Comparison of ENCODE assay signal across 11 cellular contexts in the genomic region with DNA sequence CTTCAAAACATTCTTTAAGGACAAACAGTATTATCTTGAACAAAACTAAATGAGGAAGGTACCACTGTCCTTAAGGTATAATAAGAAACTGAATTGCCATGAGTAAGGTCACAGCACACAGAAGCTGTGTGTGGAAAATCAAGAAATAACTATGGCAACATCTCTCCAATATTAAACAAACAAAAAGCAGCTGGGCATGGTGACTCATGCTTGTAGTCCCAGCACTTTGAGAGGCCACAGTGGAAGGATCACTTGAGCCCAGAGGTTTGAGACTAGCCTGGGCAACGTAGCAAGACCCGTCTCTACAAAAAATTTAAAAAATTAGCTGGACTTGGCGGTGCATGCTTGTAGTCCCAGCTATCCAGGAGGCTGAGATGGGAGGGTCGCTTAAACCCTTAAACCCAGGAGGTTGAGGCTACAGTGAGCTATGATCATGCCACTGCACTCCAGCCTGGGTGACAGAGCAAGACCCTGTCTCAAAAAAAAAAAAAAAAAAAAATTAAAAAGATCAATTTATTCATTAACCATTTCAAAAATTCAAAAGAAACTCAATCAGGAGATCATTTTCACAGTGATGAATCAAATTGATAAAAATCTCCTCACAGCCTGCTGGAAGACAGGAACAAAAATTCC.
A peak's percentile ranks its signal among the peaks of the same experiment; 100 is the strongest.
DNase-seq lines count a peak whose midpoint lies in the region; ATAC-seq, FAIRE-seq and TF ChIP-seq lines count a peak whose summit lies in the region.
"Had no signal": no experiment of that assay in that cellular context is flagged by ENCODE, and none has a peak within 500 bp of the region (broad histone marks: within the 10 kb centered on the region; RNA-seq: fewer than 3 reads in every experiment).

No MANE protein-coding gene starts in this region.

- no peak for TF ChIP-seq CTCF in GM12878 (IDR thresholded peaks at IDR 0.05 in 2 of 3, conservative IDR thresholded peaks at IDR 0.05 in 1 of 3; ENCODE audit: control insufficient read depth in 2 of 3, extremely low read depth in 1 of 3, insufficient read depth in 1 of 3, low read depth in 3 of 3, low read length in 3 of 3)

- no peak overlapping the region for H3K4me3 ChIP-seq in GM12878

- POLR2A ChIA-PET in GM12878 (lab: Charles Lee) = no interaction called here

- TF ChIP-seq EP300 in GM12878 (IDR thresholded peaks at IDR 0.05; ENCODE audit: borderline replicate concordance in 1 of 2, control insufficient read depth in 1 of 2, low read depth in 2 of 2, low read length in 2 of 2) = no peak

- H3K9me3 ChIP-seq in GM12878 (replicated peaks; ENCODE audit: control insufficient read depth, insufficient read depth, low read length) = no peaks in the 10 kb centered on the region

- H3K27me3 ChIP-seq in GM12878 (replicated peaks in 1 of 2; ENCODE audit: control insufficient read depth in 2 of 2, insufficient read depth in 2 of 2, low read length in 1 of 2) = no peaks in the 10 kb centered on the region

- H3K27ac ChIP-seq in GM12878 (ENCODE audit: control insufficient read depth, insufficient read depth) = no peak overlapping the region

- H4K20me1 ChIP-seq in GM12878 (ENCODE audit: control insufficient read depth, insufficient read depth) = no peaks in the 10 kb centered on the region

- peak; percentile 54 for ATAC-seq in GM12878
- ATAC-seq: effector memory CD8-positive, alpha-beta T cell had no signal

- RAD21 ChIA-PET in GM12878 (lab: Charles Lee; ENCODE audit: unreplicated experiment) = no interaction called here

- in situ Hi-C loops in ACHN (cut with HindIII; ENCODE audit: low pct_ligation_motif_present, low pct_unique_long_range_greater_than_20kb, low sequenced_read_pairs) (no loop called here), GM12878 (cut with MboI) (no loop called here), G401 (cut with HindIII; ENCODE audit: low sequenced_read_pairs) (no loop called here)

- H3K4me1 ChIP-seq in GM12878 (ENCODE audit: control insufficient read depth, insufficient read depth, low read length) = no peaks in the 10 kb centered on the region

- H3K4me2 ChIP-seq in GM12878 (ENCODE audit: control insufficient read depth, insufficient read depth) = no peak overlapping the region

- TF ChIP-seq POLR2A in GM12878 (IDR thresholded peaks at IDR 0.05; ENCODE audit: low read depth, low read length) = no peak

- BruUV-seq in GM12878 (replicated peaks; lab: Mats Ljungman, UMichigan) = no TSS peak

- WGBS in GM12878 (ENCODE audit: insufficient coverage, insufficient replicate concordance, low lambda C conversion rate, missing lambda C conversion rate) = 13% methylated on average over 4 of the region's 4 CpGs

- FAIRE-seq in GM12878 (lab: Jason Lieb, UNC) = no peak

- intact Hi-C loops in GM12878 (cut with micrococcal nuclease; ENCODE audit: unreplicated experiment) = no loop called here

- no peaks in the 10 kb centered on the region for H3K79me2 ChIP-seq in GM12878 (ENCODE audit: control insufficient read depth, insufficient read depth, low read length)

- no peak overlapping the region for H2AFZ ChIP-seq in GM12878 (ENCODE audit: control insufficient read depth, low read depth, low read length)

- CTCF ChIA-PET in GM12878 (lab: Yijun Ruan, JAX) = interaction anchor here (0.6 kb wide), 1 partner anchor 51 kb away, joined by 4 read pairs; no protein-coding TSS in a partner anchor

- H3K36me3 ChIP-seq in GM12878 (ENCODE audit: control insufficient read depth in 2 of 2, insufficient read depth in 2 of 2, low read length in 1 of 2) = no peaks in the 10 kb centered on the region

- SMC1A ChIA-PET in GM12878 (lab: Charles Lee; ENCODE audit: uncharacterized antibody, unreplicated experiment) = interaction anchor here (1.0 kb wide), 1 partner anchor 51 kb away, joined by 3 read pairs; no protein-coding TSS in a partner anchor

- no peak overlapping the region for H3K9ac ChIP-seq in GM12878 (ENCODE audit: control insufficient read depth, insufficient read depth, low read length)

- DNase-seq in ACHN (peak; percentile 80), M059J (ENCODE audit: low read depth) (peak; percentile 91), GM12878 (ENCODE audit: low read depth, low spot score) (no peak), kidney glomerular epithelial cell (lab: John Stamatoyannopoulos, UW) (peak; percentile 63), G401 (ENCODE audit: low spot score) (no peak), HK-2 (ENCODE audit: unreplicated experiment) (no peak), superior temporal gyrus (ENCODE audit: extremely low spot score) (no peak)
- DNase-seq in stimulated activated CD4-positive, alpha-beta T cell treated with anti-CD3 and anti-CD28 coated beads, Interleukin-2, amount 100 ng/mL, for 48 hours = no peak
- DNase-seq: activated CD4-positive, alpha-beta T cell treated with anti-CD3 and anti-CD28 coated beads for 1 hour; DMS79 treated with DMSO at 0.1 percent for 48 hours; effector memory CD8-positive, alpha-beta T cell had no signal

- TF ChIP-seq RAD21 in GM12878 (IDR thresholded peaks at IDR 0.05; ENCODE audit: insufficient read depth, low read depth, low read length) = no peak

TF ChIP-seq in GM12878, 131 proteins besides CTCF, POLR2A, EP300 and RAD21:
- TF ChIP-seq, protein P1, sequence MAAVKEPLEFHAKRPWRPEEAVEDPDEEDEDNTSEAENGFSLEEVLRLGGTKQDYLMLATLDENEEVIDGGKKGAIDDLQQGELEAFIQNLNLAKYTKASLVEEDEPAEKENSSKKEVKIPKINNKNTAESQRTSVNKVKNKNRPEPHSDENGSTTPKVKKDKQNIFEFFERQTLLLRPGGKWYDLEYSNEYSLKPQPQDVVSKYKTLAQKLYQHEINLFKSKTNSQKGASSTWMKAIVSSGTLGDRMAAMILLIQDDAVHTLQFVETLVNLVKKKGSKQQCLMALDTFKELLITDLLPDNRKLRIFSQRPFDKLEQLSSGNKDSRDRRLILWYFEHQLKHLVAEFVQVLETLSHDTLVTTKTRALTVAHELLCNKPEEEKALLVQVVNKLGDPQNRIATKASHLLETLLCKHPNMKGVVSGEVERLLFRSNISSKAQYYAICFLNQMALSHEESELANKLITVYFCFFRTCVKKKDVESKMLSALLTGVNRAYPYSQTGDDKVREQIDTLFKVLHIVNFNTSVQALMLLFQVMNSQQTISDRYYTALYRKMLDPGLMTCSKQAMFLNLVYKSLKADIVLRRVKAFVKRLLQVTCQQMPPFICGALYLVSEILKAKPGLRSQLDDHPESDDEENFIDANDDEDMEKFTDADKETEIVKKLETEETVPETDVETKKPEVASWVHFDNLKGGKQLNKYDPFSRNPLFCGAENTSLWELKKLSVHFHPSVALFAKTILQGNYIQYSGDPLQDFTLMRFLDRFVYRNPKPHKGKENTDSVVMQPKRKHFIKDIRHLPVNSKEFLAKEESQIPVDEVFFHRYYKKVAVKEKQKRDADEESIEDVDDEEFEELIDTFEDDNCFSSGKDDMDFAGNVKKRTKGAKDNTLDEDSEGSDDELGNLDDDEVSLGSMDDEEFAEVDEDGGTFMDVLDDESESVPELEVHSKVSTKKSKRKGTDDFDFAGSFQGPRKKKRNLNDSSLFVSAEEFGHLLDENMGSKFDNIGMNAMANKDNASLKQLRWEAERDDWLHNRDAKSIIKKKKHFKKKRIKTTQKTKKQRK (IDR thresholded peaks at IDR 0.05; ENCODE audit: low read depth, low read length) = no peak
- TF ChIP-seq, protein P2, sequence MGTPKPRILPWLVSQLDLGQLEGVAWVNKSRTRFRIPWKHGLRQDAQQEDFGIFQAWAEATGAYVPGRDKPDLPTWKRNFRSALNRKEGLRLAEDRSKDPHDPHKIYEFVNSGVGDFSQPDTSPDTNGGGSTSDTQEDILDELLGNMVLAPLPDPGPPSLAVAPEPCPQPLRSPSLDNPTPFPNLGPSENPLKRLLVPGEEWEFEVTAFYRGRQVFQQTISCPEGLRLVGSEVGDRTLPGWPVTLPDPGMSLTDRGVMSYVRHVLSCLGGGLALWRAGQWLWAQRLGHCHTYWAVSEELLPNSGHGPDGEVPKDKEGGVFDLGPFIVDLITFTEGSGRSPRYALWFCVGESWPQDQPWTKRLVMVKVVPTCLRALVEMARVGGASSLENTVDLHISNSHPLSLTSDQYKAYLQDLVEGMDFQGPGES (IDR thresholded peaks at IDR 0.05) = no peak
- TF ChIP-seq GABPA (IDR thresholded peaks at IDR 0.05; ENCODE audit: low read depth) = no peak
- TF ChIP-seq MEF2B (IDR thresholded peaks at IDR 0.05; ENCODE audit: partially characterized antibody, poor library complexity, severe bottlenecking) = no peak
- no peak for TF ChIP-seq CBFB (IDR thresholded peaks at IDR 0.05; ENCODE audit: low read depth)
- no peak for TF ChIP-seq MYB (IDR thresholded peaks at IDR 0.05; ENCODE audit: borderline replicate concordance, low read depth, low read length)
- TF ChIP-seq ETV6 (conservative IDR thresholded peaks at IDR 0.05 in 1 of 2, IDR thresholded peaks at IDR 0.05 in 1 of 2; ENCODE audit: borderline replicate concordance in 1 of 2, low read depth in 1 of 2) = no peak
- no peak for TF ChIP-seq NBN (IDR thresholded peaks at IDR 0.05)
- no peak for TF ChIP-seq STAT1 (conservative IDR thresholded peaks at IDR 0.05)
- TF ChIP-seq NFIC (IDR thresholded peaks at IDR 0.05; ENCODE audit: low read depth, low read length) = no peak
- TF ChIP-seq, protein P3, sequence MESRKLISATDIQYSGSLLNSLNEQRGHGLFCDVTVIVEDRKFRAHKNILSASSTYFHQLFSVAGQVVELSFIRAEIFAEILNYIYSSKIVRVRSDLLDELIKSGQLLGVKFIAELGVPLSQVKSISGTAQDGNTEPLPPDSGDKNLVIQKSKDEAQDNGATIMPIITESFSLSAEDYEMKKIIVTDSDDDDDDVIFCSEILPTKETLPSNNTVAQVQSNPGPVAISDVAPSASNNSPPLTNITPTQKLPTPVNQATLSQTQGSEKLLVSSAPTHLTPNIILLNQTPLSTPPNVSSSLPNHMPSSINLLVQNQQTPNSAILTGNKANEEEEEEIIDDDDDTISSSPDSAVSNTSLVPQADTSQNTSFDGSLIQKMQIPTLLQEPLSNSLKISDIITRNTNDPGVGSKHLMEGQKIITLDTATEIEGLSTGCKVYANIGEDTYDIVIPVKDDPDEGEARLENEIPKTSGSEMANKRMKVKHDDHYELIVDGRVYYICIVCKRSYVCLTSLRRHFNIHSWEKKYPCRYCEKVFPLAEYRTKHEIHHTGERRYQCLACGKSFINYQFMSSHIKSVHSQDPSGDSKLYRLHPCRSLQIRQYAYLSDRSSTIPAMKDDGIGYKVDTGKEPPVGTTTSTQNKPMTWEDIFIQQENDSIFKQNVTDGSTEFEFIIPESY (IDR thresholded peaks at IDR 0.05) = no peak
- TF ChIP-seq MTA2 (IDR thresholded peaks at IDR 0.05; ENCODE audit: low read depth) = no peak
- TF ChIP-seq SMC3 (IDR thresholded peaks at IDR 0.05; ENCODE audit: borderline replicate concordance, low read length) = no peak
- TF ChIP-seq TCF12 (IDR thresholded peaks at IDR 0.05; ENCODE audit: low read depth, low read length) = no peak
- TF ChIP-seq NR2C1 (IDR thresholded peaks at IDR 0.05) = no peak
- TF ChIP-seq YBX1 (IDR thresholded peaks at IDR 0.05) = no peak

Comparison
In these comparisons a context has a peak if more than half of its experiments do, and no peak if none do; other contexts are left out.
1. DNase-seq: peak in ACHN (single experiment), M059J (single experiment) and kidney glomerular epithelial cell (single experiment); none in GM12878 (single experiment), stimulated activated CD4-positive, alpha-beta T cell treated with anti-CD3 and anti-CD28 coated beads, Interleukin-2, amount 100 ng/mL, for 48 hours (0 of 2), G401 (single experiment), HK-2 (single experiment) and superior temporal gyrus (single experiment).